Comparison of ENCODE assay signal across 19 cellular contexts in the genomic region with DNA sequence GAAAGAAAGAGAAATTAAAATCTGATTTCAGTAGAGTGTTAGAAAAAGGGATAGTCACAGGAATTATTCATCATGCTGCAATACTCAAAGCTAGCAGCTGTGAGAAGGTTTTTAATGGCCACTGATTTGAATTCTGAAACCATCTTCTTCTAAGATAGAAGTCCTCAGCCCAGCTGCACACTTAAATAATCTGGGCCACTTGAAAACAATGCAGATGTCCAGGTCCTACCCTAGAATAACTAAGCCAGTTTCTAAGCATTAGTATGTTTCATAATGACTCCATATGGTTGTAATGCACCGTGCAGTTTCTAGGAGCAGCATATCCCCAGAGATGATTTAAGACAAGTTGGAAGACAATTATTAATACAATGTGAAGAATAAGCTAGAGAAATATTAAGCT.
DNase-seq lines count a peak whose midpoint lies in the region; ATAC-seq and TF ChIP-seq lines count a peak whose summit lies in the region.
"Had no signal": no experiment of that assay in that cellular context is flagged by ENCODE, and none has a peak within 500 bp of the region (broad histone marks: within the 10 kb centered on the region; RNA-seq: fewer than 3 reads in every experiment).

No MANE protein-coding gene starts in this region.

- H3K36me3 ChIP-seq in smooth muscle cell (ENCODE audit: low read depth) (no peaks in the 10 kb centered on the region), mammary epithelial cell (ENCODE audit: insufficient read depth, low read length) (no peaks in the 10 kb centered on the region)
- H3K36me3 ChIP-seq: upper lobe of left lung had no signal

- H3K9me3 ChIP-seq in smooth muscle cell (replicated peaks; ENCODE audit: low read depth) (no peaks in the 10 kb centered on the region), mammary epithelial cell (replicated peaks; ENCODE audit: insufficient read depth, low read length) (no peaks in the 10 kb centered on the region)
- H3K9me3 ChIP-seq: upper lobe of left lung had no signal

- peak overlapping the region; percentile 3 for H2AFZ ChIP-seq in smooth muscle cell (ENCODE audit: low read depth)
- H2AFZ ChIP-seq in mammary epithelial cell (ENCODE audit: low read depth, low read length), result no peak overlapping the region

- WGBS in smooth muscle cell (ENCODE audit: low lambda C conversion rate), result 93% methylated on average over 1 of the region's 1 CpG
- 100% methylated on average over 1 of the region's 1 CpG for WGBS in mammary epithelial cell (ENCODE audit: low coverage, missing lambda C conversion rate)

- intact Hi-C loops in mammary epithelial cell (cut with micrococcal nuclease), result no loop called here

- no peak overlapping the region for H3K4me3 ChIP-seq in smooth muscle cell
- no peak overlapping the region for H3K4me3 ChIP-seq in mammary epithelial cell (replicated peaks in 1 of 3; ENCODE audit: insufficient read depth in 1 of 3, low read depth in 2 of 3, low read length in 3 of 3)
- H3K4me3 ChIP-seq: upper lobe of left lung had no signal

- no peaks in the 10 kb centered on the region for H3K4me1 ChIP-seq in smooth muscle cell (ENCODE audit: low read depth)
- H3K4me1 ChIP-seq in mammary epithelial cell (ENCODE audit: insufficient read depth, low read length), result peaks cover 3% of the 10 kb centered on the region
- H3K4me1 ChIP-seq: upper lobe of left lung had no signal

- dilution Hi-C loops in mammary epithelial cell (cut with HindIII; ENCODE audit: low sequenced_read_pairs), result no loop called here

- in situ Hi-C loops in mammary epithelial cell (cut with MboI; ENCODE audit: low sequenced_read_pairs in 2 of 2), result no loop called here

- H3K27me3 ChIP-seq in smooth muscle cell (ENCODE audit: low read depth) (no peaks in the 10 kb centered on the region), mammary epithelial cell (ENCODE audit: insufficient read depth, low read length) (no peaks in the 10 kb centered on the region)
- H3K27me3 ChIP-seq: upper lobe of left lung had no signal

- H3K4me2 ChIP-seq in smooth muscle cell (no peak overlapping the region), mammary epithelial cell (ENCODE audit: insufficient read depth, low read depth, low read length) (no peak overlapping the region)

- H3F3A ChIP-seq in smooth muscle cell (ENCODE audit: low read depth), result no peaks in the 10 kb centered on the region

- no TSS peak for BruUV-seq in mammary epithelial cell (replicated peaks; lab: Mats Ljungman, UMichigan)

- H3K27ac ChIP-seq in smooth muscle cell (ENCODE audit: low read depth) (no peak overlapping the region), mammary epithelial cell (ENCODE audit: insufficient read depth, low read depth, low read length) (no peak overlapping the region)
- H3K27ac ChIP-seq: upper lobe of left lung had no signal

- H3K9ac ChIP-seq in smooth muscle cell (ENCODE audit: low read depth) (no peak overlapping the region), mammary epithelial cell (ENCODE audit: insufficient read depth, low read length) (no peak overlapping the region)

- TF ChIP-seq CTCF in smooth muscle cell (IDR thresholded peaks at IDR 0.05; ENCODE audit: borderline replicate concordance, insufficient read depth, poor library complexity, severe bottlenecking), result no peak
- TF ChIP-seq CTCF in mammary epithelial cell (conservative IDR thresholded peaks at IDR 0.05 in 1 of 2, IDR thresholded peaks at IDR 0.05 in 1 of 2; ENCODE audit: extremely low read depth in 1 of 2, insufficient read depth in 1 of 2, low read depth in 1 of 2, low read length in 2 of 2), result no peak

- H4K20me1 ChIP-seq in smooth muscle cell (ENCODE audit: low read depth) (no peaks in the 10 kb centered on the region), mammary epithelial cell (ENCODE audit: insufficient read depth, low read length) (no peaks in the 10 kb centered on the region)

- H3K79me2 ChIP-seq in smooth muscle cell (ENCODE audit: low read depth) (no peaks in the 10 kb centered on the region), mammary epithelial cell (ENCODE audit: insufficient read depth, low read length) (no peaks in the 10 kb centered on the region)

- CTCF ChIA-PET in mammary epithelial cell (lab: Charles Lee; ENCODE audit: low non-redundant PET), result no interaction called here

- DNase-seq in smooth muscle cell (lab: John Stamatoyannopoulos, UW; ENCODE audit: unreplicated experiment) (no peak), hepatic stellate cell (ENCODE audit: low spot score) (no peak), mammary epithelial cell (no peak), NCI-H446 treated with DMSO at 0.1 percent for 48 hours (lab: John Stamatoyannopoulos, UW) (no peak)
- DNase-seq: activated effector memory CD4-positive, alpha-beta T cell treated with Interleukin-2 at 50 U/mL for 16 hours; aorta; C1 segment of cervical spinal cord; Kasumi-1; left colon; midbrain; NCI-H1417; SIG-M5; stimulated activated CD4-positive, alpha-beta T cell treated with anti-CD3 and anti-CD28 coated beads, Interleukin-12 subunit alpha, Interleukin-12 subunit beta, amount 100 ng/mL, for 4 hours; stimulated activated naive CD4-positive, alpha-beta T cell; T-helper 17 cell had no signal

- ATAC-seq in GM19324 (IDR thresholded peaks at IDR 0.05; ENCODE audit: low FRiP score, unreplicated experiment) (peak; percentile 57), GM21825 (IDR thresholded peaks at IDR 0.05; ENCODE audit: unreplicated experiment) (peak; percentile 47), HG03095 (IDR thresholded peaks at IDR 0.05; ENCODE audit: unreplicated experiment) (peak; percentile 71)
- ATAC-seq: left colon, T-helper 17 cell had no signal
